Comparison of ENCODE assay signal across 11 cellular contexts in the genomic region with DNA sequence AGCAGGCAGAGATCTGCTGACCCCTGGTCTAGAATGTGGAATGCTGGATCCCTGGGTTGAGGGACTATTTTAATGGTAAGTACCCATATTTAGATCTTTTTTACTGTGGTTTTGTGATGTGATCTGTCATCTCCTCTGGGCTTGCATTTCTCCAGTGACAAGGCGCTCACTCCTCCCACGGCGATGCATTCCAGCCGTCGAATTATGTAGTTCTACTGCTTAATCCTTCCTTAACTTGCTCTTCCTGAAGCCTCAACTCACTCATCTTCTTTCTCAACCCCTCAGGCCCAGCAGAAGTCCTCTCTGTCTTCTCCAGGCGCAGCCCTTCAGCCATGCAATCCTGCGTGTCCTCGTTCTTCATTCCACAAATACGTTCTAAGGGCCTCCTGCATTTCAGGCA.
"Had no signal": no experiment of that assay in that cellular context is flagged by ENCODE, and none has a peak within 500 bp of the region (broad histone marks: within the 10 kb centered on the region; RNA-seq: fewer than 3 reads in every experiment).

No MANE protein-coding gene starts in this region.

- DNase-seq: activated CD8-positive, alpha-beta memory T cell treated with anti-CD3 and anti-CD28 coated beads, Interleukin-2, amount 50 U/mL, for 48 hours; activated CD8-positive, alpha-beta T cell treated with anti-CD3 and anti-CD28 coated beads for 36 hours; activated naive CD4-positive, alpha-beta T cell treated with anti-CD3 and anti-CD28 coated beads for 36 hours; colonic mucosa; naive B cell; stimulated activated naive B cell treated with anti-CD40 and anti-IgM and Interleukin-4, amounts not matched to agents 10 μg/mL and 1 μg/mL and 100 μg/mL, for 72 hours; upper lobe of left lung had no signal

- H3K4me3 Mint-ChIP-seq: activated CD8-positive, alpha-beta T cell treated with anti-CD3 and anti-CD28 coated beads for 36 hours; activated naive CD4-positive, alpha-beta T cell treated with anti-CD3 and anti-CD28 coated beads for 36 hours; activated T-helper 1 cell treated with anti-CD3 and anti-CD28 coated beads, Interleukin-12 subunit alpha, Interleukin-12 subunit beta, Interleukin-2, Interleukin-4 antibody, amounts not matched to agents 30 ng/mL and 10 ng/mL and 1 ng/mL, durations not matched to agents 14 hours and 24 hours and 36 hours; naive B cell; stimulated activated naive B cell treated with anti-CD40 and anti-IgM and Interleukin-4, amounts not matched to agents 10 μg/mL and 1 μg/mL and 100 μg/mL, for 72 hours; T-helper 2 cell treated with Interferon-gamma antibody and Interleukin-4, amounts not matched to agents 5 μg/mL and 100 μg/mL, for 36 hours had no signal

- ATAC-seq: activated CD4-positive, CD25-positive, alpha-beta regulatory T cell treated with anti-CD3 and anti-CD28 coated beads, Interleukin-2, amount 50 U/mL, for 24 hours; activated CD8-positive, alpha-beta T cell treated with anti-CD3 and anti-CD28 coated beads for 36 hours; left lung; stimulated activated naive B cell treated with anti-CD40 and anti-IgM and Interleukin-4, amounts not matched to agents 10 μg/mL and 1 μg/mL and 100 μg/mL, for 72 hours had no signal

- H3K27ac Mint-ChIP-seq: activated naive CD4-positive, alpha-beta T cell treated with anti-CD3 and anti-CD28 coated beads for 36 hours; activated T-helper 1 cell treated with anti-CD3 and anti-CD28 coated beads, Interleukin-12 subunit alpha, Interleukin-12 subunit beta, Interleukin-2, Interleukin-4 antibody, amounts not matched to agents 30 ng/mL and 10 ng/mL and 1 ng/mL, durations not matched to agents 14 hours and 24 hours and 36 hours; stimulated activated naive B cell treated with anti-CD40 and anti-IgM and Interleukin-4, amounts not matched to agents 10 μg/mL and 1 μg/mL and 100 μg/mL, for 72 hours; T-helper 2 cell treated with Interferon-gamma antibody and Interleukin-4, amounts not matched to agents 5 μg/mL and 100 μg/mL, for 36 hours had no signal

- H3K9me3 Mint-ChIP-seq: activated CD8-positive, alpha-beta T cell treated with anti-CD3 and anti-CD28 coated beads for 36 hours; activated naive CD4-positive, alpha-beta T cell treated with anti-CD3 and anti-CD28 coated beads for 36 hours; activated T-helper 1 cell treated with anti-CD3 and anti-CD28 coated beads, Interleukin-12 subunit alpha, Interleukin-12 subunit beta, Interleukin-2, Interleukin-4 antibody, amounts not matched to agents 30 ng/mL and 10 ng/mL and 1 ng/mL, durations not matched to agents 14 hours and 24 hours and 36 hours; T-helper 2 cell treated with Interferon-gamma antibody and Interleukin-4, amounts not matched to agents 5 μg/mL and 100 μg/mL, for 36 hours had no signal

- H3K27me3 Mint-ChIP-seq: activated CD8-positive, alpha-beta T cell treated with anti-CD3 and anti-CD28 coated beads for 36 hours; naive B cell; stimulated activated naive B cell treated with anti-CD40 and anti-IgM and Interleukin-4, amounts not matched to agents 10 μg/mL and 1 μg/mL and 100 μg/mL, for 72 hours had no signal
